ENCODE assay signal across 16 cellular contexts in genomic region chr6:119479860-119480655, GRCh38.
A peak's percentile ranks its signal among the peaks of the same experiment; 100 is the strongest.
DNase-seq lines count a peak whose midpoint lies in the region; ATAC-seq and TF ChIP-seq lines count a peak whose summit lies in the region.
"Had no signal": no experiment of that assay in that cellular context is flagged by ENCODE, and none has a peak within 500 bp of the region (broad histone marks: within the 10 kb centered on the region; RNA-seq: fewer than 3 reads in every experiment).

No MANE protein-coding gene starts in this region.

- no peak overlapping the region for H3K9ac ChIP-seq in fibroblast of lung (ENCODE audit: insufficient read depth, low read length)

- no peak overlapping the region for H3K27ac ChIP-seq in fibroblast of lung (ENCODE audit: insufficient read depth, low read length)
- H3K27ac ChIP-seq: 22Rv1, left ventricle myocardium inferior, spleen had no signal

- DNase-seq in DMS 273 (lab: John Stamatoyannopoulos, UW; ENCODE audit: unreplicated experiment) (peak; percentile 53), DMS 273 treated with DMSO at 0.1 percent for 48 hours (lab: John Stamatoyannopoulos, UW) (no peak), RPMI8226 (peak; percentile 69), fibroblast of lung (ENCODE audit: low read depth in 2 of 2) (peak; percentile 61 to 85), retinal pigment epithelial cell (ENCODE audit: low read depth) (peak; percentile 76), SW480 (ENCODE audit: low spot score) (no peak), Ammon's horn (ENCODE audit: low spot score) (no peak), left ventricle myocardium superior (no peak)
- DNase-seq: COR-L47; effector CD4-positive, alpha-beta T cell; head of caudate nucleus; left ventricle myocardium inferior; nephron progenitor cell; spleen; T-helper 1 cell had no signal

- no peaks in the 10 kb centered on the region for H3K27me3 ChIP-seq in fibroblast of lung (ENCODE audit: control insufficient read depth, insufficient read depth, low read length)
- H3K27me3 ChIP-seq: spleen had no signal

- no peak for ATAC-seq in left ventricle myocardium superior

- H3K79me2 ChIP-seq in fibroblast of lung (ENCODE audit: control insufficient read depth, insufficient read depth, low read length), result no peaks in the 10 kb centered on the region

- H2AFZ ChIP-seq in fibroblast of lung (ENCODE audit: low read length), result no peak overlapping the region

- intact Hi-C loops in left ventricle myocardium superior (cut with micrococcal nuclease), result no loop called here

- H3K36me3 ChIP-seq in fibroblast of lung (ENCODE audit: control insufficient read depth, insufficient read depth, low read length), result no peaks in the 10 kb centered on the region
- H3K36me3 ChIP-seq: left ventricle myocardium inferior, spleen had no signal

- TF ChIP-seq CTCF in fibroblast of lung (conservative IDR thresholded peaks at IDR 0.05 in 1 of 2, IDR thresholded peaks at IDR 0.05 in 1 of 2; ENCODE audit: low read depth in 1 of 2, low read length in 2 of 2) (no peak), retinal pigment epithelial cell (conservative IDR thresholded peaks at IDR 0.05; ENCODE audit: low read depth, low read length) (no peak)

- H4K20me1 ChIP-seq in fibroblast of lung (ENCODE audit: control insufficient read depth, extremely low read depth, insufficient read depth, low read length), result no peaks in the 10 kb centered on the region

- H3K4me1 ChIP-seq in fibroblast of lung (ENCODE audit: control insufficient read depth, extremely low read depth, insufficient read depth, low read length), result peaks cover 5% of the 10 kb centered on the region

- H3K9me3 ChIP-seq in fibroblast of lung (ENCODE audit: control insufficient read depth, insufficient read depth, low read depth, low read length), result no peaks in the 10 kb centered on the region
- H3K9me3 ChIP-seq: left ventricle myocardium inferior, spleen had no signal

- H3K4me2 ChIP-seq in fibroblast of lung (ENCODE audit: extremely low read depth, insufficient read depth, low read length), result no peak overlapping the region

- H3K4me3 ChIP-seq in fibroblast of lung (replicated peaks in 1 of 4; ENCODE audit: control extremely low read depth in 1 of 4, insufficient read depth in 1 of 4, low read depth in 3 of 4, low read length in 4 of 4) (no peak overlapping the region), retinal pigment epithelial cell (ENCODE audit: low read length) (no peak overlapping the region)
- H3K4me3 ChIP-seq: left ventricle myocardium inferior, spleen had no signal

Comparison
In these comparisons a context has a peak if more than half of its experiments do, and no peak if none do; other contexts are left out.
1. DNase-seq: peak in DMS 273 (single experiment), RPMI8226 (single experiment), fibroblast of lung (2 of 2) and retinal pigment epithelial cell (single experiment); none in DMS 273 treated with DMSO at 0.1 percent for 48 hours (single experiment), SW480 (single experiment), Ammon's horn (single experiment) and left ventricle myocardium superior (single experiment).